Comparison of ENCODE assay signal across 18 cellular contexts in the genomic region with DNA sequence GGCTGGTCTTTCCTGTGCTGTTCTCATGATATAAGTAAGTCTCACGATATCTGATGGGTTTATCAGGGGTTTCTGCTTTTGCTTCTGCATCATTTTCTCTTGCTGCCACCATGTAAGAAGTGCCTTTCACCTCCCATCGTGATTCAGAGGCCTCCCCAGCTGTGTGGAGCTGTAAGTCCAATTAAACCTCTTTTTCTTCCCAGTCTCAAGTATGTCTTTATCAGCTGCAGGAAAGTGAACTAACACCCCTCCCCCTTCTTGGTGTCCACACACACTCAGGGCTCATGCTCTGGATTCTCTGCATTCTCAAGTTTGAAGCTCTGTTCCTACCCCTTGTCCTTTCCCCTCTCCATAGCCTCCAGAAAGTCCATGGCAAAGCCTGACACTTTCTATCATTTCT.
A peak's percentile ranks its signal among the peaks of the same experiment; 100 is the strongest.
DNase-seq lines count a peak whose midpoint lies in the region; ATAC-seq and TF ChIP-seq lines count a peak whose summit lies in the region.
"Had no signal": no experiment of that assay in that cellular context is flagged by ENCODE, and none has a peak within 500 bp of the region (broad histone marks: within the 10 kb centered on the region; RNA-seq: fewer than 3 reads in every experiment).

No MANE protein-coding gene starts in this region.

- H3K9me3 ChIP-seq in hepatocyte (ENCODE audit: low read depth): no peaks in the 10 kb centered on the region
- H3K9me3 ChIP-seq: BE2C had no signal

- H3K27me3 Mint-ChIP-seq in brain: no peaks in the 10 kb centered on the region
- no peaks in the 10 kb centered on the region for H3K27me3 Mint-ChIP-seq in activated T-helper 1 cell treated with anti-CD3 and anti-CD28 coated beads, Interleukin-12 subunit alpha, Interleukin-12 subunit beta, Interleukin-2, Interleukin-4 antibody, amounts not matched to agents 30 ng/mL and 10 ng/mL and 1 ng/mL, durations not matched to agents 14 hours and 24 hours and 36 hours (ENCODE audit: insufficient read depth)
- H3K27me3 Mint-ChIP-seq: CD4-positive, CD25-positive, alpha-beta regulatory T cell had no signal

- no peak for TF ChIP-seq CTCF in brain (conservative IDR thresholded peaks at IDR 0.05)
- no peak for TF ChIP-seq CTCF in hepatocyte (IDR thresholded peaks at IDR 0.05; ENCODE audit: poor library complexity)

- H3K4me3 ChIP-seq in hepatocyte (no peak overlapping the region), rectal smooth muscle tissue (ENCODE audit: low read length) (no peak overlapping the region)
- H3K4me3 ChIP-seq: GM23338 had no signal

- H4K20me1 ChIP-seq in hepatocyte (ENCODE audit: insufficient read depth, poor library complexity, severe bottlenecking): no peaks in the 10 kb centered on the region

- H3K4me2 ChIP-seq in hepatocyte: peak overlapping the region; percentile 27
- H3K4me2 ChIP-seq: GM23338 had no signal

- H3K79me2 ChIP-seq in hepatocyte: no peaks in the 10 kb centered on the region

- H3K4me3 Mint-ChIP-seq in brain: no peak overlapping the region
- no peak overlapping the region for H3K4me3 Mint-ChIP-seq in activated T-helper 1 cell treated with anti-CD3 and anti-CD28 coated beads, Interleukin-12 subunit alpha, Interleukin-12 subunit beta, Interleukin-2, Interleukin-4 antibody, amounts not matched to agents 30 ng/mL and 10 ng/mL and 1 ng/mL, durations not matched to agents 14 hours and 24 hours and 36 hours
- H3K4me3 Mint-ChIP-seq: CD4-positive, CD25-positive, alpha-beta regulatory T cell; GM23338 had no signal

- ATAC-seq in GM21381 (IDR thresholded peaks at IDR 0.05; ENCODE audit: unreplicated experiment): no peak
- ATAC-seq: GM23338 had no signal

- H3K27me3 ChIP-seq in hepatocyte (no peaks in the 10 kb centered on the region), rectal smooth muscle tissue (ENCODE audit: control insufficient read depth, insufficient read depth, low read length) (no peaks in the 10 kb centered on the region)
- H3K27me3 ChIP-seq: BE2C had no signal

- peaks cover 8% of the 10 kb centered on the region for H3K36me3 Mint-ChIP-seq in brain
- H3K36me3 Mint-ChIP-seq in activated T-helper 1 cell treated with anti-CD3 and anti-CD28 coated beads, Interleukin-12 subunit alpha, Interleukin-12 subunit beta, Interleukin-2, Interleukin-4 antibody, amounts not matched to agents 30 ng/mL and 10 ng/mL and 1 ng/mL, durations not matched to agents 14 hours and 24 hours and 36 hours (ENCODE audit: low read depth): no peaks in the 10 kb centered on the region
- H3K36me3 Mint-ChIP-seq: CD4-positive, CD25-positive, alpha-beta regulatory T cell had no signal

- H3K9me3 Mint-ChIP-seq in brain: peaks cover 19 to 51% (median 41%) of the 10 kb centered on the region in 5 experiments
- H3K9me3 Mint-ChIP-seq in activated T-helper 1 cell treated with anti-CD3 and anti-CD28 coated beads, Interleukin-12 subunit alpha, Interleukin-12 subunit beta, Interleukin-2, Interleukin-4 antibody, amounts not matched to agents 30 ng/mL and 10 ng/mL and 1 ng/mL, durations not matched to agents 14 hours and 24 hours and 36 hours: no peaks in the 10 kb centered on the region

- no peak overlapping the region for H2AFZ ChIP-seq in hepatocyte
- H2AFZ ChIP-seq: GM23338 had no signal

- WGBS in hepatocyte (ENCODE audit: low lambda C conversion rate, missing lambda C conversion rate): 77% methylated on average over 2 of the region's 2 CpGs

- peak overlapping the region; percentile 77 for H3K27ac ChIP-seq in hepatocyte
- H3K27ac ChIP-seq in rectal smooth muscle tissue (ENCODE audit: low read depth, low read length): peak overlapping the region; percentile 49

- no peak overlapping the region for H3K9ac ChIP-seq in rectal smooth muscle tissue (ENCODE audit: low read length)

- H3K36me3 ChIP-seq in hepatocyte (replicated peaks; ENCODE audit: insufficient read depth, low read depth) (no peaks in the 10 kb centered on the region), rectal smooth muscle tissue (ENCODE audit: control insufficient read depth, insufficient read depth, low read length) (no peaks in the 10 kb centered on the region)
- H3K36me3 ChIP-seq: BE2C had no signal

- DNase-seq in EH (ENCODE audit: low read depth) (peak; percentile 86), hepatocyte (ENCODE audit: low spot score) (no peak), GF-D8 (lab: John Stamatoyannopoulos, UW) (no peak)
- no peak for DNase-seq in activated T-helper 1 cell treated with anti-CD3 and anti-CD28 coated beads, Interleukin-12 subunit alpha, Interleukin-12 subunit beta, Interleukin-2, Interleukin-4 antibody, amounts not matched to agents 30 ng/mL and 10 ng/mL and 1 ng/mL, durations not matched to agents 14 hours and 24 hours and 36 hours (ENCODE audit: low spot score)
- DNase-seq: BE2C; CD4-positive, CD25-positive, alpha-beta regulatory T cell; COR-L47; GDM1; HCEC 1CT; NCI-H1092 treated with DMSO at 0.1 percent for 48 hours; NCI-H146; NCI-H2029 treated with DMSO at 0.1 percent for 48 hours; NCI-H2171; NCI-H526 had no signal

- peak overlapping the region in 4 of 5 experiments; percentile 2 to 82 (median 52) for H3K27ac Mint-ChIP-seq in brain
- H3K27ac Mint-ChIP-seq in activated T-helper 1 cell treated with anti-CD3 and anti-CD28 coated beads, Interleukin-12 subunit alpha, Interleukin-12 subunit beta, Interleukin-2, Interleukin-4 antibody, amounts not matched to agents 30 ng/mL and 10 ng/mL and 1 ng/mL, durations not matched to agents 14 hours and 24 hours and 36 hours: no peak overlapping the region
- H3K27ac Mint-ChIP-seq: CD4-positive, CD25-positive, alpha-beta regulatory T cell; GM23338 had no signal

- H3K9me2 ChIP-seq in hepatocyte (replicated peaks; ENCODE audit: insufficient read depth): no peaks in the 10 kb centered on the region

- peaks cover 30% of the 10 kb centered on the region for H3K4me1 Mint-ChIP-seq in brain
- H3K4me1 Mint-ChIP-seq in activated T-helper 1 cell treated with anti-CD3 and anti-CD28 coated beads, Interleukin-12 subunit alpha, Interleukin-12 subunit beta, Interleukin-2, Interleukin-4 antibody, amounts not matched to agents 30 ng/mL and 10 ng/mL and 1 ng/mL, durations not matched to agents 14 hours and 24 hours and 36 hours (ENCODE audit: low read depth): no peaks in the 10 kb centered on the region
- H3K4me1 Mint-ChIP-seq: CD4-positive, CD25-positive, alpha-beta regulatory T cell; GM23338 had no signal

- H3K4me1 ChIP-seq in hepatocyte (ENCODE audit: insufficient read depth): no peaks in the 10 kb centered on the region
- peaks cover 16% of the 10 kb centered on the region for H3K4me1 ChIP-seq in rectal smooth muscle tissue (ENCODE audit: control insufficient read depth, insufficient read depth, low read length)
- H3K4me1 ChIP-seq: BE2C had no signal

- intact Hi-C loops in activated T-helper 1 cell treated with anti-CD3 and anti-CD28 coated beads, Interleukin-12 subunit alpha, Interleukin-12 subunit beta, Interleukin-2, Interleukin-4 antibody, amounts not matched to agents 30 ng/mL and 10 ng/mL and 1 ng/mL, durations not matched to agents 14 hours and 24 hours and 36 hours (cut with micrococcal nuclease): no loop called here
